8 cellular contexts compared by ENCODE assay signal in the genomic region with DNA sequence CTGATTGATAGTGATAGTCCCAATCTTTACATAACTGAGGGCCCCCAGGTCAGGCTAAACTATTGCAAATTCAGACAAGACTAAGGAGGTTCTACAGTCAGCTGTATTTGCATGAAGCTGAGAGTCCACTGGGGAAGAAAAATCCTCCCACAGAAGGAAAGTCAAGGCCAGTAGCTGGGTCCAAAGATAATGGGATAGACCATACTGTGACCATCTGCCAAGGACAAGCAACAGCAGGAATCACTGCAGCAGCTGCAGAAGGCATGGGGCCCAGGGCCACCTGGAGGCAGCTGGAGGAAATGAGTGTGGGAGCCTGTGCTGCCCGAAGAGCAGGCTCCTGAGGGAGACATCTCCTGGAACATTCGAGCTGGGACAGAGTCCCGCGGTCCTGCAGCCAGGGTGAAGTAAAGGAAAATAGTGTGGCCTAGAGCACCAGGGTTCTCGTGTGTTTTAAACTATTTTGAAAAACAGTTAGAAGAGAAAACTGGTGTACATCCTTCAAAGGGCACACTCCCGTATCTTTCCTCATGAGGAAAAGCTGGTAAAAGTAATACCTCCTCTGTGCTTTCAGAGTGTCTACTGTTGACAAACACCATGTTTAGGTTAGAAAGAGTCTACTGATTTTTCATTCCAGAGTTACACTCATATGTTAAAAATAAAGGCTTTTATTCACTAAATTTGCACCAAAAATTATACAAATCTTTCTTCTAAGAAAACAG. TPM values are rescaled to one million over a fixed set of nuclear protein-coding genes. Genes with fewer than 3 reads are reported as not detected.
DNase-seq lines count a peak whose midpoint lies in the region; TF ChIP-seq lines count a peak whose summit lies in the region.

No MANE protein-coding gene starts in this region.

- TF ChIP-seq CTCF in GM10266 (IDR thresholded peaks at IDR 0.05; ENCODE audit: control insufficient read depth, insufficient read depth, low read depth, missing control alignments): peak; percentile 87
- peak; percentile 81 for TF ChIP-seq CTCF in left ventricle myocardium inferior (IDR thresholded peaks at IDR 0.05; ENCODE audit: borderline replicate concordance)
- TF ChIP-seq CTCF in retinal pigment epithelial cell (conservative IDR thresholded peaks at IDR 0.05; ENCODE audit: low read depth, low read length): peak; percentile 83

- no peaks in the 10 kb centered on the region for H3K27me3 ChIP-seq in left ventricle myocardium inferior (ENCODE audit: low read depth)
- no peaks in the 10 kb centered on the region for H3K27me3 ChIP-seq in effector memory CD4-positive, alpha-beta T cell (replicated peaks; ENCODE audit: control insufficient read depth, insufficient read depth, low read length, poor library complexity, severe bottlenecking)

- no peak overlapping the region for H3K4me3 ChIP-seq in left ventricle myocardium inferior
- no peak overlapping the region for H3K4me3 ChIP-seq in retinal pigment epithelial cell (ENCODE audit: low read length)
- H3K4me3 ChIP-seq in effector memory CD4-positive, alpha-beta T cell (ENCODE audit: insufficient read depth, low read depth, low read length, poor library complexity, severe bottlenecking): no peak overlapping the region

- peaks cover 52% of the 10 kb centered on the region for H3K4me1 ChIP-seq in left ventricle myocardium inferior
- no peaks in the 10 kb centered on the region for H3K4me1 ChIP-seq in effector memory CD4-positive, alpha-beta T cell (ENCODE audit: control insufficient read depth, insufficient read depth, low read length, poor library complexity, severe bottlenecking)

- H3K36me3 ChIP-seq in left ventricle myocardium inferior: no peaks in the 10 kb centered on the region
- no peaks in the 10 kb centered on the region for H3K36me3 ChIP-seq in effector memory CD4-positive, alpha-beta T cell (ENCODE audit: control insufficient read depth, insufficient read depth, low read length)

- DNase-seq in GM10266 (ENCODE audit: extremely low spot score) (peak; percentile 49), HEK293T (ENCODE audit: extremely low spot score) (peak; percentile 69), NCI-H226 (peak; percentile 55), amniotic epithelial cell (ENCODE audit: low read depth) (peak; percentile 81), left ventricle myocardium inferior (peak; percentile 91), retinal pigment epithelial cell (ENCODE audit: low read depth) (no peak), middle frontal gyrus (ENCODE audit: extremely low spot score, low spot score) (no peak)
- no peak for DNase-seq in effector memory CD4-positive, alpha-beta T cell

- H3K27ac ChIP-seq in left ventricle myocardium inferior (replicated peaks): peak overlapping the region; percentile 85
- H3K27ac ChIP-seq in effector memory CD4-positive, alpha-beta T cell (ENCODE audit: insufficient read depth, low read length, poor library complexity, severe bottlenecking): no peak overlapping the region

- H3K9me3 ChIP-seq in left ventricle myocardium inferior (replicated peaks): no peaks in the 10 kb centered on the region
- H3K9me3 ChIP-seq in effector memory CD4-positive, alpha-beta T cell (ENCODE audit: control insufficient read depth, low read length): no peaks in the 10 kb centered on the region

- intact Hi-C loops in left ventricle myocardium inferior (cut with micrococcal nuclease): loop anchor here (10.0 kb wide), 2 partner anchors 205 to 505 kb away; a partner anchor contains a TSS

- POLR2A ChIA-PET in HEK293T (lab: Yijun Ruan, JAX): interaction anchor here (0.9 kb wide), 1 partner anchor 12 kb away, joined by 4 read pairs; no protein-coding TSS in a partner anchor

- CTCF ChIA-PET in HEK293T (lab: Yijun Ruan, JAX): interaction anchor here (0.7 to 1.2 kb wide), 4 partner anchors 18 to 127 kb away, joined by 3 to 5 read pairs (median 3); no protein-coding TSS in a partner anchor

TF ChIP-seq in HEK293T, 16 proteins besides CTCF, POLR2A, EP300 and RAD21:
- no peak for TF ChIP-seq BHLHE40 (IDR thresholded peaks at IDR 0.05; ENCODE audit: borderline replicate concordance)
- no peak for TF ChIP-seq SP1 (IDR thresholded peaks at IDR 0.05)
- TF ChIP-seq HDGF (IDR thresholded peaks at IDR 0.05; ENCODE audit: borderline replicate concordance): no peak
- no peak for TF ChIP-seq TARDBP (IDR thresholded peaks at IDR 0.05)
- no peak for TF ChIP-seq FOXK2 (IDR thresholded peaks at IDR 0.05)
- TF ChIP-seq CTBP1 (IDR thresholded peaks at IDR 0.05; ENCODE audit: borderline replicate concordance): no peak
- no peak for TF ChIP-seq ZNF384 (IDR thresholded peaks at IDR 0.05)
- TF ChIP-seq FOXM1 (IDR thresholded peaks at IDR 0.05; ENCODE audit: borderline replicate concordance): no peak
- TF ChIP-seq, protein P1, sequence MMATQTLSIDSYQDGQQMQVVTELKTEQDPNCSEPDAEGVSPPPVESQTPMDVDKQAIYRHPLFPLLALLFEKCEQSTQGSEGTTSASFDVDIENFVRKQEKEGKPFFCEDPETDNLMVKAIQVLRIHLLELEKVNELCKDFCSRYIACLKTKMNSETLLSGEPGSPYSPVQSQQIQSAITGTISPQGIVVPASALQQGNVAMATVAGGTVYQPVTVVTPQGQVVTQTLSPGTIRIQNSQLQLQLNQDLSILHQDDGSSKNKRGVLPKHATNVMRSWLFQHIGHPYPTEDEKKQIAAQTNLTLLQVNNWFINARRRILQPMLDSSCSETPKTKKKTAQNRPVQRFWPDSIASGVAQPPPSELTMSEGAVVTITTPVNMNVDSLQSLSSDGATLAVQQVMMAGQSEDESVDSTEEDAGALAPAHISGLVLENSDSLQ (IDR thresholded peaks at IDR 0.05): no peak
- TF ChIP-seq ARNT (IDR thresholded peaks at IDR 0.05): no peak
- TF ChIP-seq ELF4 (IDR thresholded peaks at IDR 0.05): no peak
- TF ChIP-seq FOXA1 (IDR thresholded peaks at IDR 0.05): no peak
- no peak for TF ChIP-seq NFRKB (IDR thresholded peaks at IDR 0.05)
- no peak for TF ChIP-seq SUZ12 (IDR thresholded peaks at IDR 0.05)
- no peak for TF ChIP-seq L3MBTL2 (conservative IDR thresholded peaks at IDR 0.05)
- TF ChIP-seq LEF1 (IDR thresholded peaks at IDR 0.05; ENCODE audit: borderline replicate concordance): no peak

RNA-seq across cellular contexts. Expression of a gene that starts 13.1 kb away (rescaled TPM):
- not detected for total RNA-seq in left ventricle myocardium inferior

RNA-seq across cellular contexts. Expression of a gene that starts 19.7 kb away (rescaled TPM):
- total RNA-seq in left ventricle myocardium inferior: 59.5 TPM

Comparison
In these comparisons a context has a peak if more than half of its experiments do, and no peak if none do; other contexts are left out.
1. DNase-seq: peak in GM10266 (single experiment), HEK293T (single experiment), NCI-H226 (single experiment), amniotic epithelial cell (single experiment) and left ventricle myocardium inferior (single experiment); none in retinal pigment epithelial cell (single experiment), middle frontal gyrus (single experiment) and effector memory CD4-positive, alpha-beta T cell (0 of 3).
2. Peak in every context shown above with its lines, with median percentiles within 50 percentile points of each other: CTCF ChIP-seq.